ENCODE assay signal across 1 cellular context in the genomic region with DNA sequence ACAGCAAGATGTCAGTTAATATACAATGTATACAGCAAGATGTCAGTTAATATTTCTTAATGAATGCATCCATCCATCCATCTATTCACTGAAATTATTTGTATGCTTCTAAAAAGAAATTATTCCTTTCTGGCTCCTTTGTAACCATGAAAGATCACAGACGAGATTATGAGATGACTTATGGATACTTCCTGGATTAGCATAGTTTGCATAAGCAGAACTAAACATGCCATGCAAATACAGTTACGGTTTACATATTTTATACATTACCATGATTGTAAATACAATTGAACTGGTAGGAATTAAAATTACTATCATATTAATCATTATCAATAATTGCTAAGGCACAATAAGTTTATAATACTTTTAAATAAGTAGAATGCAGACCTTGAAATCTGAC.
TF ChIP-seq lines count a peak whose summit lies in the region.

No MANE protein-coding gene starts in this region.

TF ChIP-seq in endothelial cell of umbilical vein, 7 proteins besides CTCF, POLR2A, EP300 and RAD21:
- TF ChIP-seq JUN (IDR thresholded peaks at IDR 0.05; ENCODE audit: borderline replicate concordance, insufficient read depth, insufficient read length, low read depth): no peak
- TF ChIP-seq, protein P1, sequence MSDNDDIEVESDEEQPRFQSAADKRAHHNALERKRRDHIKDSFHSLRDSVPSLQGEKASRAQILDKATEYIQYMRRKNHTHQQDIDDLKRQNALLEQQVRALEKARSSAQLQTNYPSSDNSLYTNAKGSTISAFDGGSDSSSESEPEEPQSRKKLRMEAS (IDR thresholded peaks at IDR 0.05; ENCODE audit: insufficient read depth, insufficient read length): no peak
- no peak for TF ChIP-seq FOS (IDR thresholded peaks at IDR 0.05; ENCODE audit: borderline replicate concordance, insufficient read depth, low read length)
- no peak for TF ChIP-seq EZH2 (IDR thresholded peaks at IDR 0.05; ENCODE audit: borderline replicate concordance, low read depth, low read length, severe bottlenecking)
- no peak for TF ChIP-seq MYC (IDR thresholded peaks at IDR 0.05; ENCODE audit: low read depth, low read length)
- peak; percentile 32 for TF ChIP-seq GATA2 (IDR thresholded peaks at IDR 0.05; ENCODE audit: insufficient read depth, insufficient read length, low read depth, low read length)
- no peak for TF ChIP-seq POLR2AphosphoS5 (IDR thresholded peaks at IDR 0.05; ENCODE audit: insufficient read depth, low read depth, low read length)
TF ChIP-seq in endothelial cell of umbilical vein: peak in this region for 1.
